In genomic region chr19:48806518-48806817, GRCh38 we compare ENCODE assay signal across 7 cellular contexts. TPM values are rescaled to one million over a fixed set of nuclear protein-coding genes. Genes with fewer than 3 reads are reported as not detected.
DNase-seq lines count a peak whose midpoint lies in the region; ATAC-seq lines count a peak whose summit lies in the region.
"Had no signal": no experiment of that assay in that cellular context is flagged by ENCODE, and none has a peak within 500 bp of the region (broad histone marks: within the 10 kb centered on the region; RNA-seq: fewer than 3 reads in every experiment).

No MANE protein-coding gene starts in this region.

- no peaks in the 10 kb centered on the region for H3K9me3 ChIP-seq in CD4-positive, alpha-beta memory T cell (ENCODE audit: control insufficient read depth in 1 of 2, low read length in 2 of 2)

- peak in 4 of 5 donors; percentile 42 to 60 (median 54) for DNase-seq in CD4-positive, alpha-beta memory T cell
- peak; percentile 75 for DNase-seq in NAMALWA (ENCODE audit: low spot score)
- peak; percentile 13 for DNase-seq in fibroblast of gingiva (ENCODE audit: low read depth)
- no peak for DNase-seq in sciatic nerve (ENCODE audit: low spot score)
- no peak for DNase-seq in HK-2 (ENCODE audit: unreplicated experiment)
- DNase-seq: NCI-H1694 had no signal

- H3K36me3 ChIP-seq in CD4-positive, alpha-beta memory T cell (ENCODE audit: insufficient read depth, low read length), result no peaks in the 10 kb centered on the region

- peaks cover 0 to 6% of the 10 kb centered on the region in 2 donors for H3K36me3 Mint-ChIP-seq in CD4-positive, alpha-beta memory T cell

- peaks cover 13 to 34% (median 23%) of the 10 kb centered on the region in 4 donors for H3K4me1 Mint-ChIP-seq in CD4-positive, alpha-beta memory T cell

- H3K27me3 Mint-ChIP-seq in CD4-positive, alpha-beta memory T cell, result no peaks in the 10 kb centered on the region

- CTCF ChIA-PET in CD4-positive, alpha-beta memory T cell (lab: Charles Lee; ENCODE audit: partially characterized antibody), result interaction anchor here (1.2 to 2.7 kb wide), 3 partner anchors 11 to 164 kb away, joined by 4 to 18 read pairs (median 5); no protein-coding TSS in a partner anchor

- POLR2A ChIA-PET in CD4-positive, alpha-beta memory T cell (lab: Charles Lee; ENCODE audit: partially characterized antibody), result interaction anchor here (1.1 to 2.1 kb wide), 3 partner anchors 11 to 68 kb away, joined by 4 to 5 read pairs (median 4); no protein-coding TSS in a partner anchor

- H3K4me3 ChIP-seq in CD4-positive, alpha-beta memory T cell (ENCODE audit: low read length in 2 of 2), result no peak overlapping the region

- H3K27me3 ChIP-seq in CD4-positive, alpha-beta memory T cell (ENCODE audit: insufficient read depth, low read length), result no peaks in the 10 kb centered on the region

- no peak for ATAC-seq in GM18517 (IDR thresholded peaks at IDR 0.05; ENCODE audit: unreplicated experiment)
- no peak for ATAC-seq in sciatic nerve

- peak overlapping the region in 2 of 8 donors; percentile 59 to 75 for H3K4me3 Mint-ChIP-seq in CD4-positive, alpha-beta memory T cell

- H3K4me1 ChIP-seq in CD4-positive, alpha-beta memory T cell (ENCODE audit: insufficient read depth, low read length), result peaks cover 13% of the 10 kb centered on the region

- intact Hi-C loops in CD4-positive, alpha-beta memory T cell (cut with micrococcal nuclease), result no loop called here
- intact Hi-C loops in sciatic nerve (cut with DNase I), result no loop called here

- peaks cover 0 to 3% (median 0%) of the 10 kb centered on the region in 8 donors for H3K9me3 Mint-ChIP-seq in CD4-positive, alpha-beta memory T cell

- H3K27ac ChIP-seq in CD4-positive, alpha-beta memory T cell (ENCODE audit: low read depth, low read length), result no peak overlapping the region

- peak overlapping the region in 3 of 7 donors; percentile 64 to 78 (median 74) for H3K27ac Mint-ChIP-seq in CD4-positive, alpha-beta memory T cell

RNA-seq across cellular contexts. Expression of gene BCAT2, which starts 4.4 kb away (rescaled TPM):
- total RNA-seq in CD4-positive, alpha-beta memory T cell, result 10 to 100 TPM; 25.9 to 30.1 TPM
- 10 to 100 TPM; 19.0 to 28.8 TPM for polyA plus RNA-seq in CD4-positive, alpha-beta memory T cell
- 38.0 TPM for total RNA-seq in sciatic nerve

RNA-seq across cellular contexts. Expression of gene HSD17B14, which starts 29.8 kb away (rescaled TPM):
- under 1 TPM; 0.35 to 0.75 TPM for total RNA-seq in CD4-positive, alpha-beta memory T cell
- 1 to 10 TPM in 1 of 2 donors, under 1 TPM in 1; 0.32 to 1.1 TPM for polyA plus RNA-seq in CD4-positive, alpha-beta memory T cell
- total RNA-seq in sciatic nerve, result 22.2 TPM

RNA-seq across cellular contexts. Expression of gene FGF21, which starts 51.1 kb away (rescaled TPM):
- not detected for total RNA-seq in CD4-positive, alpha-beta memory T cell
- not detected for polyA plus RNA-seq in CD4-positive, alpha-beta memory T cell
- total RNA-seq in sciatic nerve, result not detected

RNA-seq across cellular contexts. Expression of gene FUT1, which starts 54.0 kb away (rescaled TPM):
- under 1 TPM; 0.22 to 0.32 TPM for total RNA-seq in CD4-positive, alpha-beta memory T cell
- under 1 TPM in 1 of 2 donors, not detected in 1; 0.11 TPM for polyA plus RNA-seq in CD4-positive, alpha-beta memory T cell
- 3.6 TPM for total RNA-seq in sciatic nerve

RNA-seq across cellular contexts. Expression of gene IZUMO1, which starts 59.8 kb away (rescaled TPM):
- total RNA-seq in CD4-positive, alpha-beta memory T cell, result not detected
- polyA plus RNA-seq in CD4-positive, alpha-beta memory T cell, result not detected
- 0.27 TPM for total RNA-seq in sciatic nerve

Comparison
In these comparisons a context has a peak if more than half of its experiments do, and no peak if none do; other contexts are left out.
1. DNase-seq: peak in CD4-positive, alpha-beta memory T cell (4 of 5), NAMALWA (single experiment) and fibroblast of gingiva (single experiment); none in sciatic nerve (single experiment) and HK-2 (single experiment).
2. RNA of gene HSD17B14, which starts 29.8 kb away (total RNA-seq): 22.2 TPM in sciatic nerve (single experiment); 0.35 to 0.75 TPM in CD4-positive, alpha-beta memory T cell; every median in the first group is over 10 times any median in the second.